Comparison of ENCODE assay signal across 15 cellular contexts in genomic region chr10:84191106-84191505, GRCh38. TPM values are rescaled to one million over a fixed set of nuclear protein-coding genes. Genes with fewer than 3 reads are reported as not detected.
DNase-seq lines count a peak whose midpoint lies in the region; ATAC-seq lines count a peak whose summit lies in the region.
"Had no signal": no experiment of that assay in that cellular context is flagged by ENCODE, and none has a peak within 500 bp of the region (broad histone marks: within the 10 kb centered on the region; RNA-seq: fewer than 3 reads in every experiment).

No MANE protein-coding gene starts in this region.

- peaks cover 10 to 13% of the 10 kb centered on the region in 2 donors for H3K4me1 Mint-ChIP-seq in natural killer cell treated with Interleukin-12 subunit alpha and Interleukin-12 subunit beta and Interleukin-15 and Interleukin-18, amount 100 ng/mL, for 72 hours (ENCODE audit: low read depth in 2 of 2)

- peak; percentile 22 for DNase-seq in activated T-cell treated with anti-CD3 and anti-CD28 coated beads, Interleukin-2, amount 50 U/mL, for 1 hour
- no peak for DNase-seq in activated T-cell treated with anti-CD3 and anti-CD28 coated beads, Interleukin-2, amount 50 U/mL, for 48 hours
- peak; percentile 53 for DNase-seq in natural killer cell treated with Interleukin-12 subunit alpha and Interleukin-12 subunit beta and Interleukin-15 and Interleukin-18, amount 100 ng/mL, for 72 hours (ENCODE audit: low spot score)
- DNase-seq: effector CD8-positive, alpha-beta T cell; H7; hypothalamus; NCI-H2081; NCI-H526; pancreas; PC-3 had no signal

- no peak overlapping the region for H3K4me3 Mint-ChIP-seq in natural killer cell treated with Interleukin-12 subunit alpha and Interleukin-12 subunit beta and Interleukin-15 and Interleukin-18, amount 100 ng/mL, for 72 hours

- no peaks in the 10 kb centered on the region for H3K27me3 Mint-ChIP-seq in natural killer cell treated with Interleukin-12 subunit alpha and Interleukin-12 subunit beta and Interleukin-15 and Interleukin-18, amount 100 ng/mL, for 72 hours

- no peak for ATAC-seq in natural killer cell treated with Interleukin-12 subunit alpha and Interleukin-12 subunit beta and Interleukin-15 and Interleukin-18, amount 100 ng/mL, for 72 hours
- ATAC-seq in HG03521 (IDR thresholded peaks at IDR 0.05; ENCODE audit: unreplicated experiment): no peak
- ATAC-seq: pancreas, PC-3 had no signal

- H3K9me3 Mint-ChIP-seq in natural killer cell treated with Interleukin-12 subunit alpha and Interleukin-12 subunit beta and Interleukin-15 and Interleukin-18, amount 100 ng/mL, for 72 hours: no peaks in the 10 kb centered on the region

- no peaks in the 10 kb centered on the region for H3K36me3 Mint-ChIP-seq in natural killer cell treated with Interleukin-12 subunit alpha and Interleukin-12 subunit beta and Interleukin-15 and Interleukin-18, amount 100 ng/mL, for 72 hours

- no peak overlapping the region for H3K27ac Mint-ChIP-seq in natural killer cell treated with Interleukin-12 subunit alpha and Interleukin-12 subunit beta and Interleukin-15 and Interleukin-18, amount 100 ng/mL, for 72 hours

RNA-seq across cellular contexts. Expression of gene CDHR1, which starts 3.2 kb away (rescaled TPM):
- 10 to 100 TPM in 1 of 2 donors, 1 to 10 TPM in 1; 3.3 to 10.2 TPM for total RNA-seq in natural killer cell treated with Interleukin-12 subunit alpha and Interleukin-12 subunit beta and Interleukin-15 and Interleukin-18, amount 100 ng/mL, for 72 hours
- total RNA-seq: A673, PC-3 had no signal

RNA-seq across cellular contexts. Expression of gene GPR15LG, which starts 17.5 kb away (rescaled TPM):
- total RNA-seq in natural killer cell treated with Interleukin-12 subunit alpha and Interleukin-12 subunit beta and Interleukin-15 and Interleukin-18, amount 100 ng/mL, for 72 hours: not detected
- total RNA-seq: A673; activated CD8-positive, alpha-beta memory T cell treated with anti-CD3 and anti-CD28 coated beads for 36 hours; H7; PC-3; skeletal muscle tissue had no signal

RNA-seq across cellular contexts. Expression of gene LRIT2, which starts 34.2 kb away (rescaled TPM):
- not detected for total RNA-seq in natural killer cell treated with Interleukin-12 subunit alpha and Interleukin-12 subunit beta and Interleukin-15 and Interleukin-18, amount 100 ng/mL, for 72 hours
- total RNA-seq: A673; activated CD8-positive, alpha-beta memory T cell treated with anti-CD3 and anti-CD28 coated beads for 36 hours; H7; pancreas; PC-3; skeletal muscle tissue; vagina had no signal

RNA-seq across cellular contexts. Expression of gene LRIT1, which starts 50.2 kb away (rescaled TPM):
- not detected for total RNA-seq in natural killer cell treated with Interleukin-12 subunit alpha and Interleukin-12 subunit beta and Interleukin-15 and Interleukin-18, amount 100 ng/mL, for 72 hours
- total RNA-seq: A673; activated CD8-positive, alpha-beta memory T cell treated with anti-CD3 and anti-CD28 coated beads for 36 hours; H7; pancreas; PC-3; skeletal muscle tissue; vagina had no signal

RNA-seq across cellular contexts. Expression of gene GHITM, which starts 51.8 kb away (rescaled TPM):
- total RNA-seq in natural killer cell treated with Interleukin-12 subunit alpha and Interleukin-12 subunit beta and Interleukin-15 and Interleukin-18, amount 100 ng/mL, for 72 hours: 100 to 1,000 TPM; 121 to 157 TPM

Comparison
In these comparisons a context has a peak if more than half of its experiments do, and no peak if none do; other contexts are left out.
1. DNase-seq: peak in activated T-cell treated with anti-CD3 and anti-CD28 coated beads, Interleukin-2, amount 50 U/mL, for 1 hour (single experiment) and natural killer cell treated with Interleukin-12 subunit alpha and Interleukin-12 subunit beta and Interleukin-15 and Interleukin-18, amount 100 ng/mL, for 72 hours (single experiment); none in activated T-cell treated with anti-CD3 and anti-CD28 coated beads, Interleukin-2, amount 50 U/mL, for 48 hours (0 of 2).